Comparison of ENCODE assay signal across 24 cellular contexts in genomic region chr3:47594792-47595191, GRCh38. TPM values are rescaled to one million over a fixed set of nuclear protein-coding genes. Genes with fewer than 3 reads are reported as not detected.
"Had no signal": no experiment of that assay in that cellular context is flagged by ENCODE, and none has a peak within 500 bp of the region (broad histone marks: within the 10 kb centered on the region; RNA-seq: fewer than 3 reads in every experiment).

No MANE protein-coding gene starts in this region.

- H2AFZ ChIP-seq: parathyroid adenoma had no signal

- H3K4me3 Mint-ChIP-seq: activated CD4-positive, alpha-beta T cell treated with anti-CD3 and anti-CD28 coated beads, Interleukin-2, amount 10 ng/mL, durations not matched to agents 7 days and 5 days; activated CD8-positive, alpha-beta memory T cell treated with anti-CD3 and anti-CD28 coated beads, Interleukin-2, amount 10 ng/mL, durations not matched to agents 7 days and 5 days; activated CD8-positive, alpha-beta T cell treated with anti-CD3 and anti-CD28 coated beads for 36 hours; activated naive CD4-positive, alpha-beta T cell treated with anti-CD3 and anti-CD28 coated beads, Interleukin-2, amount 50 U/mL, for 24 hours; activated T-helper 1 cell treated with anti-CD3 and anti-CD28 coated beads, Interleukin-12 subunit alpha, Interleukin-12 subunit beta, Interleukin-2, Interleukin-4 antibody, amounts not matched to agents 30 ng/mL and 10 ng/mL and 1 ng/mL, durations not matched to agents 14 hours and 24 hours and 36 hours; brain; effector memory CD8-positive, alpha-beta T cell; immature natural killer cell; nephron; stimulated activated effector memory CD8-positive, alpha-beta T cell treated with anti-CD3 and anti-CD28 coated beads, Interleukin-12 subunit alpha, Interleukin-12 subunit beta, amount 100 ng/mL, for 72 hours; type B pancreatic cell had no signal

- H3K4me2 ChIP-seq: SK-N-SH had no signal

- H3K27me3 Mint-ChIP-seq: activated CD4-positive, alpha-beta T cell treated with anti-CD3 and anti-CD28 coated beads, Interleukin-2, amount 10 ng/mL, durations not matched to agents 7 days and 5 days; activated CD8-positive, alpha-beta memory T cell treated with anti-CD3 and anti-CD28 coated beads, Interleukin-2, amount 10 ng/mL, durations not matched to agents 7 days and 5 days; activated CD8-positive, alpha-beta T cell treated with anti-CD3 and anti-CD28 coated beads for 36 hours; activated naive CD4-positive, alpha-beta T cell treated with anti-CD3 and anti-CD28 coated beads, Interleukin-2, amount 50 U/mL, for 24 hours; effector memory CD8-positive, alpha-beta T cell; type B pancreatic cell had no signal

- H3K79me2 ChIP-seq: parathyroid adenoma had no signal

- H3K9me3 ChIP-seq: heart left ventricle, SK-N-SH had no signal

- H3K9me3 Mint-ChIP-seq: activated CD4-positive, alpha-beta T cell treated with anti-CD3 and anti-CD28 coated beads, Interleukin-2, amount 10 ng/mL, durations not matched to agents 7 days and 5 days; activated CD8-positive, alpha-beta T cell treated with anti-CD3 and anti-CD28 coated beads for 36 hours; activated naive CD4-positive, alpha-beta T cell treated with anti-CD3 and anti-CD28 coated beads, Interleukin-2, amount 50 U/mL, for 24 hours; activated T-helper 1 cell treated with anti-CD3 and anti-CD28 coated beads, Interleukin-12 subunit alpha, Interleukin-12 subunit beta, Interleukin-2, Interleukin-4 antibody, amounts not matched to agents 30 ng/mL and 10 ng/mL and 1 ng/mL, durations not matched to agents 14 hours and 24 hours and 36 hours; brain; effector memory CD8-positive, alpha-beta T cell; immature natural killer cell; nephron; stimulated activated effector memory CD8-positive, alpha-beta T cell treated with anti-CD3 and anti-CD28 coated beads, Interleukin-12 subunit alpha, Interleukin-12 subunit beta, amount 100 ng/mL, for 72 hours; type B pancreatic cell had no signal

- DNase-seq: activated CD4-positive, alpha-beta T cell treated with anti-CD3 and anti-CD28 coated beads, Interleukin-2, amount 10 ng/mL, durations not matched to agents 7 days and 5 days; activated CD4-positive, CD25-positive, alpha-beta regulatory T cell treated with anti-CD3 and anti-CD28 coated beads, Interleukin-2, amount 50 U/mL, for 72 hours; activated CD8-positive, alpha-beta memory T cell treated with anti-CD3 and anti-CD28 coated beads, Interleukin-2, amount 10 ng/mL, durations not matched to agents 7 days and 5 days; activated CD8-positive, alpha-beta T cell treated with anti-CD3 and anti-CD28 coated beads for 36 hours; activated gamma-delta T cell treated with Interleukin-2 at 50 U/mL for 16 hours; activated T-cell treated with anti-CD3 and anti-CD28 coated beads for 4 hours; aorta; central memory CD4-positive, alpha-beta T cell; effector memory CD8-positive, alpha-beta T cell; heart left ventricle; immature natural killer cell; left ventricle myocardium superior; SK-N-SH; small intestine; stimulated activated CD4-positive, alpha-beta T cell treated with anti-CD3 and anti-CD28 coated beads, Interleukin-2, amount 100 ng/mL, for 24 hours had no signal

- H3K27ac ChIP-seq: heart left ventricle, parathyroid adenoma, VCaP had no signal

- ATAC-seq: activated CD8-positive, alpha-beta memory T cell treated with anti-CD3 and anti-CD28 coated beads, Interleukin-2, amount 10 ng/mL, durations not matched to agents 7 days and 5 days; activated CD8-positive, alpha-beta T cell treated with anti-CD3 and anti-CD28 coated beads for 36 hours; effector memory CD8-positive, alpha-beta T cell; heart left ventricle; left ventricle myocardium superior; sciatic nerve; stimulated activated effector memory CD8-positive, alpha-beta T cell treated with anti-CD3 and anti-CD28 coated beads, Interleukin-12 subunit alpha, Interleukin-12 subunit beta, amount 100 ng/mL, for 72 hours had no signal

- H3K27ac Mint-ChIP-seq: activated CD4-positive, alpha-beta T cell treated with anti-CD3 and anti-CD28 coated beads, Interleukin-2, amount 10 ng/mL, durations not matched to agents 7 days and 5 days; activated CD8-positive, alpha-beta memory T cell treated with anti-CD3 and anti-CD28 coated beads, Interleukin-2, amount 10 ng/mL, durations not matched to agents 7 days and 5 days; activated CD8-positive, alpha-beta T cell treated with anti-CD3 and anti-CD28 coated beads for 36 hours; activated T-helper 1 cell treated with anti-CD3 and anti-CD28 coated beads, Interleukin-12 subunit alpha, Interleukin-12 subunit beta, Interleukin-2, Interleukin-4 antibody, amounts not matched to agents 30 ng/mL and 10 ng/mL and 1 ng/mL, durations not matched to agents 14 hours and 24 hours and 36 hours; immature natural killer cell; nephron; stimulated activated effector memory CD8-positive, alpha-beta T cell treated with anti-CD3 and anti-CD28 coated beads, Interleukin-12 subunit alpha, Interleukin-12 subunit beta, amount 100 ng/mL, for 72 hours; type B pancreatic cell had no signal

- H3K9ac ChIP-seq: parathyroid adenoma, SK-N-SH had no signal

- H3K4me3 ChIP-seq: heart left ventricle had no signal

- H3K4me1 ChIP-seq: parathyroid adenoma had no signal

- H3K27me3 ChIP-seq: heart left ventricle had no signal

- H3K4me1 Mint-ChIP-seq: activated CD4-positive, alpha-beta T cell treated with anti-CD3 and anti-CD28 coated beads, Interleukin-2, amount 10 ng/mL, durations not matched to agents 7 days and 5 days; activated CD8-positive, alpha-beta memory T cell treated with anti-CD3 and anti-CD28 coated beads, Interleukin-2, amount 10 ng/mL, durations not matched to agents 7 days and 5 days; activated naive CD4-positive, alpha-beta T cell treated with anti-CD3 and anti-CD28 coated beads, Interleukin-2, amount 50 U/mL, for 24 hours; immature natural killer cell; stimulated activated effector memory CD8-positive, alpha-beta T cell treated with anti-CD3 and anti-CD28 coated beads, Interleukin-12 subunit alpha, Interleukin-12 subunit beta, amount 100 ng/mL, for 72 hours had no signal

RNA-seq across cellular contexts. Expression of gene CSPG5, which starts 16.1 kb away (rescaled TPM):
- polyA plus RNA-seq: immature natural killer cell had no signal
